1 cellular context compared by ENCODE assay signal in genomic region chr18:80197490-80197889, GRCh38.
TF ChIP-seq lines count a peak whose summit lies in the region.

No MANE protein-coding gene starts in this region.

TF ChIP-seq in H1, 55 proteins besides CTCF, POLR2A, EP300 and RAD21:
- TF ChIP-seq GABPA (IDR thresholded peaks at IDR 0.05; ENCODE audit: borderline replicate concordance, insufficient read depth, low read length), result no peak
- no peak for TF ChIP-seq CTBP2 (IDR thresholded peaks at IDR 0.05; ENCODE audit: borderline replicate concordance, insufficient read depth, insufficient read length, low read length)
- TF ChIP-seq FOSL1 (IDR thresholded peaks at IDR 0.05; ENCODE audit: insufficient read depth, low read depth, low read length), result no peak
- no peak for TF ChIP-seq KDM5A (IDR thresholded peaks at IDR 0.05; ENCODE audit: low read length)
- no peak for TF ChIP-seq NRF1 (IDR thresholded peaks at IDR 0.05; ENCODE audit: low read depth, low read length)
- TF ChIP-seq YY1 (IDR thresholded peaks at IDR 0.05; ENCODE audit: low read depth, low read length), result no peak
- no peak for TF ChIP-seq CREB1 (IDR thresholded peaks at IDR 0.05)
- no peak for TF ChIP-seq ATF2 (IDR thresholded peaks at IDR 0.05; ENCODE audit: low read length)
- TF ChIP-seq TBP (IDR thresholded peaks at IDR 0.05; ENCODE audit: low read depth, low read length), result no peak
- TF ChIP-seq CBX8 (IDR thresholded peaks at IDR 0.05; ENCODE audit: borderline replicate concordance, low read depth, low read length), result no peak
